In the genomic region with DNA sequence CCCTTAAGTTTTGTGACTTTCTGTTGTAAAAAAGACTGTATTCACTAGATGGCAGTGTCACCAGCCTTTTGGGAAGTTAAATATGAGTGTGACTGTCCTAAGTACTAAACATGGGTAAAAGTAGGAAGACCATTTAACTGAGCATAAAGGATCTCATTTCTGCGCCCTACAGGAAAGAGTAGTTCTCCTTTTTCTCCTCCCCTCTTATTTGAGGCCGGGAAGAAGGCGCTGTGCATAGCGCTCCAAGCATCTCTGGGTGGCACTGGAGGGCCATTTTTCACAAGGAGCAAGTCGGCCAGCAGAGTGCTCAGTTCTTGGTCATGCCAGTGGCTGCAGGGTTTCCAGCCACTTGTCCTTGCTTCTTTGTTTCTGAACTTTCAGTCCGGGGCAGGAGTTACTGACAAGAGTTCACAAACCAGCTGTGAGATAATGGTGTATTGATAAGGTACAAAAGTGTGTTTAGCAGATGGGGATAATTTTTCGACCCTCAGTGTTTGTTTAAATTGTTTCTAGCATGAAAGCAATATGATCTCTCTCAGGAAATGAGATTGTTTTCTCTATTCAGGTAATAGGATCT, we compare ENCODE assay signal across 8 cellular contexts.
DNase-seq lines count a peak whose midpoint lies in the region; ATAC-seq and TF ChIP-seq lines count a peak whose summit lies in the region.

No MANE protein-coding gene starts in this region.

- DNase-seq in Caki2 (ENCODE audit: low read depth) (peak; percentile 45), NT2/D1 (ENCODE audit: low read depth, low spot score) (peak; percentile 76), glutamatergic neuron (peak; percentile 53), occipital lobe (lab: John Stamatoyannopoulos, UW) (peak; percentile 60), SHP77 treated with DMSO at 0.1 percent for 48 hours (lab: John Stamatoyannopoulos, UW) (no peak)
- DNase-seq in activated naive CD8-positive, alpha-beta T cell treated with anti-CD3 and anti-CD28 coated beads, Interleukin-2, amount 10 ng/mL, durations not matched to agents 7 days and 5 days = peak; percentile 47

- in situ Hi-C loops in Caki2 (cut with HindIII; ENCODE audit: low pct_unique_long_range_greater_than_20kb, low sequenced_read_pairs) = no loop called here

- H3K36me3 Mint-ChIP-seq in activated naive CD8-positive, alpha-beta T cell treated with anti-CD3 and anti-CD28 coated beads, Interleukin-2, amount 10 ng/mL, durations not matched to agents 7 days and 5 days = no peaks in the 10 kb centered on the region
- no peaks in the 10 kb centered on the region for H3K36me3 Mint-ChIP-seq in glutamatergic neuron (ENCODE audit: unreplicated experiment)

- H3K27me3 ChIP-seq in NT2/D1 (ENCODE audit: insufficient read depth, insufficient read length) = no peaks in the 10 kb centered on the region

- peaks cover 6% of the 10 kb centered on the region for H3K4me1 Mint-ChIP-seq in activated naive CD8-positive, alpha-beta T cell treated with anti-CD3 and anti-CD28 coated beads, Interleukin-2, amount 10 ng/mL, durations not matched to agents 7 days and 5 days
- peaks cover 11% of the 10 kb centered on the region for H3K4me1 Mint-ChIP-seq in glutamatergic neuron (ENCODE audit: low read depth, unreplicated experiment)

- POLR2A ChIA-PET in activated naive CD8-positive, alpha-beta T cell treated with anti-CD3 and anti-CD28 coated beads, Interleukin-2, amount 10 ng/mL, durations not matched to agents 7 days and 5 days (lab: Charles Lee) = no interaction called here

- H3K4me3 ChIP-seq in NT2/D1 (ENCODE audit: insufficient read length, low read depth) = no peak overlapping the region

- H3K9me3 ChIP-seq in NT2/D1 (ENCODE audit: insufficient read depth, low read length) = no peaks in the 10 kb centered on the region

- H3K27ac Mint-ChIP-seq in activated naive CD8-positive, alpha-beta T cell treated with anti-CD3 and anti-CD28 coated beads, Interleukin-2, amount 10 ng/mL, durations not matched to agents 7 days and 5 days = peak overlapping the region; percentile 2
- H3K27ac Mint-ChIP-seq in glutamatergic neuron (ENCODE audit: unreplicated experiment) = no peak overlapping the region

- peak; percentile 38 for TF ChIP-seq CTCF in glutamatergic neuron (IDR thresholded peaks at IDR 0.05; ENCODE audit: partially characterized antibody, unreplicated experiment)

- H3K9ac ChIP-seq in NT2/D1 (ENCODE audit: insufficient read length, low read depth) = no peak overlapping the region

- no peaks in the 10 kb centered on the region for H3K36me3 ChIP-seq in NT2/D1 (ENCODE audit: insufficient read depth, insufficient read length, low read length)

- H3K9me3 Mint-ChIP-seq in activated naive CD8-positive, alpha-beta T cell treated with anti-CD3 and anti-CD28 coated beads, Interleukin-2, amount 10 ng/mL, durations not matched to agents 7 days and 5 days = no peaks in the 10 kb centered on the region
- peaks cover 4% of the 10 kb centered on the region for H3K9me3 Mint-ChIP-seq in glutamatergic neuron (ENCODE audit: unreplicated experiment)

- peak; percentile 81 for ATAC-seq in GM19328 (IDR thresholded peaks at IDR 0.05; ENCODE audit: unreplicated experiment)
- peak; percentile 85 for ATAC-seq in HG03442 (IDR thresholded peaks at IDR 0.05; ENCODE audit: unreplicated experiment)
- peak; percentile 87 for ATAC-seq in activated naive CD8-positive, alpha-beta T cell treated with anti-CD3 and anti-CD28 coated beads, Interleukin-2, amount 10 ng/mL, durations not matched to agents 7 days and 5 days (ENCODE audit: low read depth)

- H3K4me3 Mint-ChIP-seq in activated naive CD8-positive, alpha-beta T cell treated with anti-CD3 and anti-CD28 coated beads, Interleukin-2, amount 10 ng/mL, durations not matched to agents 7 days and 5 days = peak overlapping the region; percentile 12
- no peak overlapping the region for H3K4me3 Mint-ChIP-seq in glutamatergic neuron (ENCODE audit: unreplicated experiment)

- H3K27me3 Mint-ChIP-seq in activated naive CD8-positive, alpha-beta T cell treated with anti-CD3 and anti-CD28 coated beads, Interleukin-2, amount 10 ng/mL, durations not matched to agents 7 days and 5 days = no peaks in the 10 kb centered on the region
- no peaks in the 10 kb centered on the region for H3K27me3 Mint-ChIP-seq in glutamatergic neuron (ENCODE audit: unreplicated experiment)

- H3K4me1 ChIP-seq in NT2/D1 (ENCODE audit: insufficient read depth, insufficient read length) = no peaks in the 10 kb centered on the region
